11 cellular contexts compared by ENCODE assay signal in genomic region chr6:139364982-139365379, GRCh38. TPM values are rescaled to one million over a fixed set of nuclear protein-coding genes. Genes with fewer than 3 reads are reported as not detected.
DNase-seq lines count a peak whose midpoint lies in the region; ATAC-seq, FAIRE-seq and TF ChIP-seq lines count a peak whose summit lies in the region.
"Had no signal": no experiment of that assay in that cellular context is flagged by ENCODE, and none has a peak within 500 bp of the region (broad histone marks: within the 10 kb centered on the region; RNA-seq: fewer than 3 reads in every experiment).

No MANE protein-coding gene starts in this region.

- H4K20me1 ChIP-seq in K562 (replicated peaks; ENCODE audit: control insufficient read depth, insufficient read depth, low read length): no peaks in the 10 kb centered on the region

- H3K4me2 ChIP-seq in A549 (no peak overlapping the region), K562 (ENCODE audit: insufficient read depth, low read length) (no peak overlapping the region)

- H2AFZ ChIP-seq in K562 (ENCODE audit: low read depth, low read length): no peak overlapping the region

- TF ChIP-seq CTCF in A549 (IDR thresholded peaks at IDR 0.05): no peak
- no peak for TF ChIP-seq CTCF in A673 (conservative IDR thresholded peaks at IDR 0.05; ENCODE audit: low read depth, low read length)
- TF ChIP-seq CTCF in K562 (IDR thresholded peaks at IDR 0.05 in 2 of 3, conservative IDR thresholded peaks at IDR 0.05 in 1 of 3; ENCODE audit: insufficient read depth in 2 of 3, low read depth in 1 of 3, low read length in 3 of 3): no peak

- CTCF ChIA-PET in A549 (lab: Yijun Ruan, JAX) (interaction anchor here (0.7 to 1.8 kb wide), 13 partner anchors 8 to 1249 kb away, joined by 3 to 16 read pairs (median 4); partner anchors contain the start of gene CITED2), A673 (lab: Charles Lee) (interaction anchor here (0.9 to 1.8 kb wide), 4 partner anchors 146 to 549 kb away, joined by 3 to 21 read pairs (median 4); no protein-coding TSS in a partner anchor), K562 (lab: Yijun Ruan, JAX; ENCODE audit: low intra/inter-chr PET ratio) (interaction anchor here (0.6 to 2.3 kb wide), 5 partner anchors 252 to 1249 kb away, joined by 4 to 19 read pairs (median 7); no protein-coding TSS in a partner anchor)

- H3K4me1 ChIP-seq in A549 (peaks cover 12% of the 10 kb centered on the region; the same call in 2 of the 3 replicates), A673 (ENCODE audit: insufficient read depth, low read length, poor library complexity, severe bottlenecking) (peaks cover 37% of the 10 kb centered on the region), K562 (replicated peaks in 1 of 2; ENCODE audit: control insufficient read depth in 2 of 2, insufficient read depth in 2 of 2, low read length in 2 of 2) (peaks cover 0 to 17% of the 10 kb centered on the region in 2 experiments; a peak in 3 of 5 replicates)

- H3K27ac ChIP-seq in A549 (no peak overlapping the region), A673 (ENCODE audit: low read depth, low read length, poor library complexity, severe bottlenecking) (peak overlapping the region; percentile 31), K562 (ENCODE audit: extremely low read depth, low read depth, low read length) (no peak overlapping the region)

- no peaks in the 10 kb centered on the region for H3K79me2 ChIP-seq in K562 (ENCODE audit: control insufficient read depth, insufficient read depth, low read length)

- intact Hi-C loops in A673 (cut with micrococcal nuclease; ENCODE audit: unreplicated experiment) (loop anchor here (1.0 to 10.0 kb wide), 6 partner anchors 146 to 1248 kb away; partner anchors contain the start of gene REPS1), K562 (cut with micrococcal nuclease) (loop anchor here (1.0 to 10.0 kb wide), 7 partner anchors 146 to 1557 kb away; no protein-coding TSS in a partner anchor)

- TF ChIP-seq RAD21 in A549 (conservative IDR thresholded peaks at IDR 0.05 in 1 of 2, IDR thresholded peaks at IDR 0.05 in 1 of 2): no peak
- no peak for TF ChIP-seq RAD21 in K562 (CRISPR knock-in tag; conservative IDR thresholded peaks at IDR 0.05 in 1 of 2, IDR thresholded peaks at IDR 0.05 in 1 of 2)

- in situ Hi-C loops in K562 (cut with MboI): loop anchor here (5.0 to 10.0 kb wide), 3 partner anchors 630 to 1250 kb away; no protein-coding TSS in a partner anchor

- no peaks in the 10 kb centered on the region for H3K27me3 ChIP-seq in A673 (replicated peaks; ENCODE audit: insufficient read depth, low read depth, low read length, poor library complexity)
- 0 out of 5 replicates have a peak, but pooled peaks cover 0 to 6% of the 10 kb centered on the region in 2 experiments for H3K27me3 ChIP-seq in K562 (ENCODE audit: control insufficient read depth in 2 of 2, insufficient read depth in 2 of 2, low read length in 2 of 2)

- no peak overlapping the region for H3K9ac ChIP-seq in K562 (ENCODE audit: insufficient read depth in 1 of 2, low read depth in 2 of 2, low read length in 2 of 2)

- no peak for FAIRE-seq in A549 (lab: Jason Lieb, UNC)
- no peak for FAIRE-seq in K562 (lab: Jason Lieb, UNC)
- FAIRE-seq: H54 had no signal

- H3K36me3 ChIP-seq in A673 (ENCODE audit: insufficient read depth, low read length, poor library complexity, severe bottlenecking): peaks cover 1% of the 10 kb centered on the region
- no peaks in the 10 kb centered on the region for H3K36me3 ChIP-seq in K562 (ENCODE audit: control insufficient read depth, insufficient read depth, low read length)

- TF ChIP-seq POLR2A in A549 (IDR thresholded peaks at IDR 0.05; ENCODE audit: low read length): no peak
- no peak for TF ChIP-seq POLR2A in K562 (conservative IDR thresholded peaks at IDR 0.05)

- H3K9me3 ChIP-seq in A549: no peaks in the 10 kb centered on the region
- H3K9me3 ChIP-seq in A673 (ENCODE audit: low read depth, low read length, poor library complexity, severe bottlenecking): no peaks in the 10 kb centered on the region
- no peaks in the 10 kb centered on the region for H3K9me3 ChIP-seq in K562 (replicated peaks; ENCODE audit: control insufficient read depth, insufficient read depth, low read depth, low read length)

- no peak for DNase-seq in A549 (ENCODE audit: low read depth in 1 of 2, low spot score in 1 of 2)
- DNase-seq in A673 (ENCODE audit: low spot score): no peak
- DNase-seq in NCI-H69 (lab: John Stamatoyannopoulos, UW): peak; percentile 39
- DNase-seq in K562 (ENCODE audit: extremely low read depth in 1 of 4, low spot score in 3 of 4): no peak
- no peak for DNase-seq in medulla oblongata (ENCODE audit: extremely low spot score)
- no peak for DNase-seq in NK-92 treated with Interleukin-12 subunit alpha and Interleukin-12 subunit beta, amount 100 ng/mL, for 24 hours (lab: John Stamatoyannopoulos, UW)
- DNase-seq: CD8-positive, alpha-beta T cell; NCI-H1436 treated with DMSO at 0.1 percent for 48 hours; NCI-H226 had no signal

- H3K4me3 ChIP-seq in A549: no peak overlapping the region
- H3K4me3 ChIP-seq in A673 (ENCODE audit: low read depth, low read length, poor library complexity, severe bottlenecking): no peak overlapping the region
- no peak overlapping the region for H3K4me3 ChIP-seq in K562

- no peak for TF ChIP-seq EP300 in A549 (IDR thresholded peaks at IDR 0.05)
- TF ChIP-seq EP300 in K562 (IDR thresholded peaks at IDR 0.05; ENCODE audit: low read length): no peak

- POLR2A ChIA-PET in A549 (lab: Yijun Ruan, JAX): no interaction called here
- POLR2A ChIA-PET in A673 (lab: Charles Lee; ENCODE audit: low non-redundant PET): no interaction called here
- POLR2A ChIA-PET in K562 (lab: Yijun Ruan, JAX): interaction anchor here (0.5 to 1.6 kb wide), 4 partner anchors 8 to 85 kb away, joined by 3 to 9 read pairs (median 4); partner anchors contain the start of gene CITED2

- BruUV-seq in A673 (replicated peaks; lab: Mats Ljungman, UMichigan): no TSS peak
- BruUV-seq in K562 (replicated peaks; lab: Mats Ljungman, UMichigan): no TSS peak

- H3K9me1 ChIP-seq in K562 (ENCODE audit: control insufficient read depth, insufficient read depth, low read length): no peaks in the 10 kb centered on the region

- 3% methylated on average over 3 of the region's 3 CpGs for WGBS in A549 (ENCODE audit: missing lambda C conversion rate)
- 4% methylated on average over 3 of the region's 3 CpGs for WGBS in K562 (ENCODE audit: insufficient coverage, low coverage, missing lambda C conversion rate)

- no peak for ATAC-seq in A549
- no peak for ATAC-seq in K562
- no peak for ATAC-seq in GM19467 (IDR thresholded peaks at IDR 0.05; ENCODE audit: unreplicated experiment)

TF ChIP-seq in A549, 52 proteins besides CTCF, POLR2A, EP300 and RAD21:
- TF ChIP-seq MAFK (IDR thresholded peaks at IDR 0.05; ENCODE audit: partially characterized antibody): peak; percentile 55
- no peak for TF ChIP-seq HEYL (CRISPR knock-in tag; IDR thresholded peaks at IDR 0.05)

TF ChIP-seq in K562, 482 proteins besides CTCF, POLR2A, EP300 and RAD21 (continues in another document):
- TF ChIP-seq NCOA4 (IDR thresholded peaks at IDR 0.05; ENCODE audit: partially characterized antibody): no peak
- no peak for TF ChIP-seq TRIM25 (IDR thresholded peaks at IDR 0.05; ENCODE audit: borderline replicate concordance)
- no peak for TF ChIP-seq BDP1 (IDR thresholded peaks at IDR 0.05; ENCODE audit: insufficient read depth, insufficient read length)
- TF ChIP-seq ZNF830 (CRISPR knock-in tag; IDR thresholded peaks at IDR 0.05): no peak
- no peak for TF ChIP-seq TCF15 (CRISPR knock-in tag; IDR thresholded peaks at IDR 0.05)

RNA-seq across cellular contexts. Expression of gene CITED2, which starts 9.5 kb away (rescaled TPM):
- 7.1 and 9.3 TPM in 2 replicates for polyA plus RNA-seq in A549 (2011; rRNA removed)
- 14.4 and 21.3 TPM in 2 replicates for polyA plus RNA-seq in A549 (2012; cell fraction: cytosol; rRNA removed)
- polyA plus RNA-seq in A549 (2012; cell fraction: nucleus; rRNA removed): 24.4 and 38.8 TPM in 2 replicates
- 6.4 to 8.2 TPM (median 6.8 TPM) in 3 replicates for polyA plus RNA-seq in A549 (2017; fragmentation: RNase III; extraction: RNeasy Plus Mini Kit Qiagen cat#74134 plus additional on column Dnase treatment)
- polyA minus RNA-seq in A549 (2011; rRNA and poly(A)+ RNA removed): 2.7 and 3.6 TPM in 2 replicates
- total RNA-seq in A673 (2021): 365 and 437 TPM in 2 replicates
- total RNA-seq in K562 (2011; cell fraction: chromatin; rRNA removed; ENCODE audit: low replicate concordance): 15.3 and 17.8 TPM in 2 replicates
- 22.8 and 25.8 TPM in 2 replicates for total RNA-seq in K562 (2011; cell fraction: nucleolus; rRNA removed)
- 18.8 and 19.2 TPM in 2 replicates for total RNA-seq in K562 (2011; cell fraction: nucleoplasm; rRNA removed)
- total RNA-seq in K562 (2014; rRNA removed): 56.6 and 80.0 TPM in 2 replicates
- total RNA-seq in K562 (2014; rRNA removed; fragmentation: Illumina TruSeq; extraction: Trizol): 15.3 and 18.2 TPM in 2 replicates
- total RNA-seq in K562 (2015; rRNA removed; fragmentation: Illumina TruSeq; extraction: Trizol): 12.0 and 13.5 TPM in 2 replicates
- total RNA-seq in K562 (2021): 80.9 and 86.1 TPM in 2 replicates
- 17.5 and 44.7 TPM in 2 replicates for polyA plus RNA-seq in K562 (2011; rRNA removed)
- 24.9 and 64.7 TPM in 2 replicates for polyA plus RNA-seq in K562 (2011; cell fraction: cytosol; rRNA removed)
- 35.6 and 45.1 TPM in 2 replicates for polyA plus RNA-seq in K562 (2011; cell fraction: nucleus; rRNA removed)
- 30.8 and 32.8 TPM in 2 replicates for polyA plus RNA-seq in K562 (2012)
- 43.4 and 44.8 TPM in 2 replicates for polyA plus RNA-seq in K562 (2014; fragmentation: Illumina TruSeq; extraction: Trizol)
- polyA plus RNA-seq in K562 (2014; fragmentation: Nextera tagmentation; extraction: Ambion mirVana): under 1 TPM; 0.21 to 0.43 TPM
- 34.2 and 34.8 TPM in 2 replicates for polyA plus RNA-seq in K562 (2014; rRNA removed)
- polyA minus RNA-seq in K562 (2011; rRNA and poly(A)+ RNA removed): 8.4 and 17.5 TPM in 2 replicates
- 22.9 and 45.5 TPM in 2 replicates for polyA minus RNA-seq in K562 (2011; cell fraction: cytosol; rRNA and poly(A)+ RNA removed)
- polyA minus RNA-seq in K562 (2011; cell fraction: nucleus; rRNA and poly(A)+ RNA removed): 19.1 and 55.8 TPM in 2 replicates

Comparison
In these comparisons a context has a peak if more than half of its experiments do, and no peak if none do; other contexts are left out.
1. Of the 35 proteins assayed by ChIP-seq in both K562 and A549: peak only in K562: none; only in A549: none; in both: MAFK; in neither: 34.